24 cellular contexts compared by ENCODE assay signal in the genomic region with DNA sequence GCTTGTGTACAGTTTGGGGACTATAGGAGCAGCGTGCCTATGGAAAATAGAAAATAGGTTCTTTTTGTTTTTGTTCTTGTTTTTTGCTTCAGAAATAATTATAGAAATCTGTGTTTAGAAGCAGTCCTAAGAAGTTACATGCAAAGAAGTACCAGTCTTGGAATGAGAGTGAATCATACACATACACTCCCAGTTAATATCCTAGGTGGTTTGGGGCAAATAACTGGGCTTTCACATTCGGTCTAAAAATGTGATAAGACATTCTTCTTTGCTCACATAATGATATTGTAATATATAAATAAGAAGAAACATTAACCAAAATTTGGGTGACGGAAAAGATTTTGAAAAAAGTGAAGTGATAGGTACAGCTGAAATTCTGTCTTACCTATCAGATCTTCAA.
DNase-seq lines count a peak whose midpoint lies in the region; ATAC-seq and TF ChIP-seq lines count a peak whose summit lies in the region.
"Had no signal": no experiment of that assay in that cellular context is flagged by ENCODE, and none has a peak within 500 bp of the region (broad histone marks: within the 10 kb centered on the region; RNA-seq: fewer than 3 reads in every experiment).

No MANE protein-coding gene starts in this region.

- 89 to 90% methylated on average over 3 of the region's 3 CpGs for WGBS in GM23248 (ENCODE audit: low coverage in 1 of 2, low lambda C conversion rate in 2 of 2, missing lambda C conversion rate in 2 of 2), 2 experiments

- no peak for ATAC-seq in HG03442 (IDR thresholded peaks at IDR 0.05; ENCODE audit: unreplicated experiment)
- ATAC-seq: GM12878, GM23338, PC-3 had no signal

- H3K4me1 ChIP-seq in GM23248 (ENCODE audit: insufficient read depth): peaks cover 28% of the 10 kb centered on the region
- H3K4me1 ChIP-seq: BLaER1 had no signal

- no peaks in the 10 kb centered on the region for H4K20me1 ChIP-seq in GM23248 (ENCODE audit: insufficient read depth)
- H4K20me1 ChIP-seq: BLaER1 had no signal

- H3K9me3 ChIP-seq in GM23248 (ENCODE audit: low read depth): no peaks in the 10 kb centered on the region
- H3K9me3 ChIP-seq: BLaER1, HAP-1 had no signal

- no peaks in the 10 kb centered on the region for H3K27me3 ChIP-seq in GM23248 (replicated peaks; ENCODE audit: insufficient read depth)
- H3K27me3 ChIP-seq: BLaER1 had no signal

- H3K4me2 ChIP-seq in GM23248 (ENCODE audit: unreplicated experiment): peak overlapping the region; percentile 19
- H3K4me2 ChIP-seq: BLaER1, GM23338 had no signal

- peaks cover 9% of the 10 kb centered on the region; the same call in 1 of the 2 replicates for H3F3A ChIP-seq in GM23248 (ENCODE audit: insufficient read depth)

- H3K4me3 ChIP-seq in AG10803 (ENCODE audit: low read length) (no peak overlapping the region), GM23248 (no peak overlapping the region)
- H3K4me3 ChIP-seq: BLaER1, GM12878, GM23338, HAP-1 had no signal

- no peaks in the 10 kb centered on the region for H3K9me2 ChIP-seq in GM23248 (ENCODE audit: insufficient read depth)

- TF ChIP-seq CTCF in AG10803 (conservative IDR thresholded peaks at IDR 0.05; ENCODE audit: low read length): no peak

- no peak overlapping the region for H3K27ac ChIP-seq in GM23248
- H3K27ac ChIP-seq: BLaER1 had no signal

- DNase-seq in AG10803 (ENCODE audit: low read depth) (peak; percentile 12), GM23248 (no peak), astrocyte of the hippocampus (ENCODE audit: low read depth, low spot score) (peak; percentile 36), iris pigment epithelial cell (ENCODE audit: low read depth) (peak; percentile 59), HCEC 1CT (no peak), CD1c-positive myeloid dendritic cell (ENCODE audit: extremely low spot score) (no peak), NCI-H2227 treated with DMSO at 0.1 percent for 48 hours (lab: John Stamatoyannopoulos, UW) (no peak)
- DNase-seq: 8988T; ACHN; CD4-positive, alpha-beta T cell; NCI-H1048; NCI-H1417; NCI-H1694 treated with DMSO at 0.1 percent for 48 hours; NCI-H2081; NCI-H524; NCI-H748 treated with DMSO at 0.1 percent for 48 hours; PC-3; Right ventricle myocardium superior; RPMI8226 had no signal

- in situ Hi-C loops in GM23248 (cut with MboI): no loop called here

- no peaks in the 10 kb centered on the region for H3K79me2 ChIP-seq in GM23248 (ENCODE audit: insufficient read depth)

- peaks cover 13% of the 10 kb centered on the region for H3K36me3 ChIP-seq in GM23248 (ENCODE audit: low read depth)
- H3K36me3 ChIP-seq: BLaER1, HAP-1 had no signal

- H2AFZ ChIP-seq in GM23248: no peak overlapping the region
- H2AFZ ChIP-seq: GM23338 had no signal

- H3K9ac ChIP-seq in GM23248: no peak overlapping the region
- H3K9ac ChIP-seq: BLaER1 had no signal

Comparison
In these comparisons a context has a peak if more than half of its experiments do, and no peak if none do; other contexts are left out.
1. DNase-seq: peak in AG10803 (single experiment), astrocyte of the hippocampus (single experiment) and iris pigment epithelial cell (single experiment); none in GM23248 (single experiment), HCEC 1CT (single experiment), CD1c-positive myeloid dendritic cell (single experiment) and NCI-H2227 treated with DMSO at 0.1 percent for 48 hours (single experiment).